27 cellular contexts compared by ENCODE assay signal in the genomic region with DNA sequence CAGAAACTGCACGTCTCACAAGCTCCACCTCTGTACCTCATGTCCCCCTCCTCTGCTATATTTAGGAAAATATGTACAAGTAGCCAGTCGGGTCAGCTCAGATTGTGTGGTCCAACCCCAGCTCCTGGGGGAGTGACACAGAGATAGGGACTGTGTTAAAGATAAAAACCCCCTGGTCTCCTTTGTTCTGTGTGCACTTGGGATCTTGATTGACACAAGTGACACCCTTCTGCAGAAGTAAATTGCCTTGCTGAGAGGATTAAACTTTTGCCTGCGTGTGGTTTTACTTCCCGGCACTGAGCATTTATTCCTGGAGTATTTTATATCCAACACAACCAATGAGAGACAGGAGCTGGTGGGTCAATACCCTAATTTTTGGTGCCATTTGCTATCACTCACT. TPM values are rescaled to one million over a fixed set of nuclear protein-coding genes. Genes with fewer than 3 reads are reported as not detected.
DNase-seq lines count a peak whose midpoint lies in the region; TF ChIP-seq lines count a peak whose summit lies in the region.
"Had no signal": no experiment of that assay in that cellular context is flagged by ENCODE, and none has a peak within 500 bp of the region (broad histone marks: within the 10 kb centered on the region; RNA-seq: fewer than 3 reads in every experiment).

No MANE protein-coding gene starts in this region.

- CTCF ChIA-PET in HEK293 (lab: Yijun Ruan, JAX): interaction anchor here (0.5 to 0.7 kb wide), 3 partner anchors 8 to 57 kb away, joined by 3 read pairs; no protein-coding TSS in a partner anchor
- CTCF ChIA-PET in activated CD4-positive, alpha-beta memory T cell treated with anti-CD3 and anti-CD28 coated beads for 36 hours (lab: Charles Lee): interaction anchor here (1.5 kb wide), 1 partner anchor 8 kb away, joined by 8 read pairs; no protein-coding TSS in a partner anchor

- no peak for TF ChIP-seq CTCF in HEK293 (tag by site-specific recombination; IDR thresholded peaks at IDR 0.05)
- no peak for TF ChIP-seq CTCF in endodermal cell (conservative IDR thresholded peaks at IDR 0.05)
- no peak for TF ChIP-seq CTCF in endothelial cell (IDR thresholded peaks at IDR 0.05; ENCODE audit: unreplicated experiment)

- H3K27ac ChIP-seq in HEK293 (ENCODE audit: extremely low read depth, low read depth, low read length) (no peak overlapping the region), endodermal cell (ENCODE audit: low read depth, low read length) (no peak overlapping the region)
- H3K27ac ChIP-seq: BLaER1 had no signal

- H3K4me1 ChIP-seq in HEK293 (ENCODE audit: control insufficient read depth, insufficient read depth, low read length) (no peaks in the 10 kb centered on the region), endodermal cell (ENCODE audit: control insufficient read depth, insufficient read depth, low read length) (peaks cover 5% of the 10 kb centered on the region)
- H3K4me1 ChIP-seq: BE2C had no signal

- intact Hi-C loops in posterior vena cava (cut with DNase I): no loop called here
- intact Hi-C loops in activated CD4-positive, alpha-beta memory T cell treated with anti-CD3 and anti-CD28 coated beads for 36 hours (cut with micrococcal nuclease): no loop called here

- H3K4me3 ChIP-seq in HEK293 (ENCODE audit: low read depth, low read length) (no peak overlapping the region), endodermal cell (ENCODE audit: low read length) (peak overlapping the region; percentile 9)
- H3K4me3 ChIP-seq: BLaER1, GM12878 had no signal

- no peak overlapping the region for H3K9ac ChIP-seq in endodermal cell (ENCODE audit: extremely low read depth, low read length, poor library complexity, severe bottlenecking)
- H3K9ac ChIP-seq: BLaER1 had no signal

- H3K4me1 Mint-ChIP-seq in endodermal cell (peaks cover 12% of the 10 kb centered on the region), endothelial cell (ENCODE audit: unreplicated experiment) (no peaks in the 10 kb centered on the region)
- peaks cover 5% of the 10 kb centered on the region for H3K4me1 Mint-ChIP-seq in activated CD4-positive, alpha-beta memory T cell treated with anti-CD3 and anti-CD28 coated beads for 36 hours (ENCODE audit: low read depth)

- H3K27me3 ChIP-seq in endodermal cell (ENCODE audit: control insufficient read depth, insufficient read depth, low read length, poor library complexity, severe bottlenecking): no peaks in the 10 kb centered on the region
- H3K27me3 ChIP-seq: BLaER1 had no signal

- H3K9me3 ChIP-seq in HEK293 (ENCODE audit: control insufficient read depth, insufficient read depth, low read depth, low read length) (no peaks in the 10 kb centered on the region), endodermal cell (ENCODE audit: control insufficient read depth, low read length) (peaks cover 19% of the 10 kb centered on the region)
- H3K9me3 ChIP-seq: BE2C had no signal

- POLR2A ChIA-PET in HEK293 (lab: Yijun Ruan, JAX): no interaction called here
- POLR2A ChIA-PET in activated CD4-positive, alpha-beta memory T cell treated with anti-CD3 and anti-CD28 coated beads for 36 hours (lab: Charles Lee): no interaction called here

- H3K27me3 Mint-ChIP-seq in endodermal cell (ENCODE audit: insufficient read depth): peaks cover 16% of the 10 kb centered on the region
- H3K27me3 Mint-ChIP-seq in activated CD4-positive, alpha-beta memory T cell treated with anti-CD3 and anti-CD28 coated beads for 36 hours: peaks cover 21% of the 10 kb centered on the region
- H3K27me3 Mint-ChIP-seq in endothelial cell (ENCODE audit: unreplicated experiment): peaks cover 6% of the 10 kb centered on the region

- H3K36me3 ChIP-seq in HEK293 (ENCODE audit: control insufficient read depth in 2 of 2, insufficient read depth in 1 of 2, low read length in 2 of 2) (no peaks in the 10 kb centered on the region), endodermal cell (ENCODE audit: control insufficient read depth, insufficient read depth, low read length) (no peaks in the 10 kb centered on the region)
- H3K36me3 ChIP-seq: BE2C, BLaER1 had no signal

- peaks cover 2% of the 10 kb centered on the region for H3K36me3 Mint-ChIP-seq in endodermal cell (ENCODE audit: low read depth)
- no peaks in the 10 kb centered on the region for H3K36me3 Mint-ChIP-seq in activated CD4-positive, alpha-beta memory T cell treated with anti-CD3 and anti-CD28 coated beads for 36 hours
- H3K36me3 Mint-ChIP-seq in endothelial cell (ENCODE audit: low read depth, unreplicated experiment): no peaks in the 10 kb centered on the region
- H3K36me3 Mint-ChIP-seq: CD14-positive monocyte; CD4-positive, CD25-positive, alpha-beta regulatory T cell had no signal

- DNase-seq in endodermal cell: no peak
- DNase-seq in posterior vena cava (ENCODE audit: low spot score): peak; percentile 3
- DNase-seq in activated CD4-positive, alpha-beta memory T cell treated with anti-CD3 and anti-CD28 coated beads for 36 hours: no peak
- DNase-seq in endothelial cell (ENCODE audit: low spot score): no peak
- DNase-seq: 8988T; ACHN; BE2C; C1 segment of cervical spinal cord; CD4-positive, alpha-beta memory T cell; CD4-positive, CD25-positive, alpha-beta regulatory T cell; CD8-positive, alpha-beta memory T cell; COR-L47; DMS 273 treated with DMSO at 0.1 percent for 48 hours; DMS153; DMS53; DMS79; DND-41; EL; GDM1 had no signal

- 99 to 100% methylated on average over 2 to 4 of the region's 4 CpGs for WGBS in endodermal cell (ENCODE audit: insufficient coverage in 1 of 2, insufficient read length in 1 of 2), 2 experiments

- H3K27ac Mint-ChIP-seq in endodermal cell (no peak overlapping the region), endothelial cell (ENCODE audit: unreplicated experiment) (no peak overlapping the region)
- H3K27ac Mint-ChIP-seq in activated CD4-positive, alpha-beta memory T cell treated with anti-CD3 and anti-CD28 coated beads for 36 hours: no peak overlapping the region
- H3K27ac Mint-ChIP-seq: CD14-positive monocyte; CD4-positive, alpha-beta memory T cell; CD4-positive, CD25-positive, alpha-beta regulatory T cell; CD8-positive, alpha-beta memory T cell had no signal

- H3K4me3 Mint-ChIP-seq in endodermal cell: no peak overlapping the region
- H3K4me3 Mint-ChIP-seq in activated CD4-positive, alpha-beta memory T cell treated with anti-CD3 and anti-CD28 coated beads for 36 hours: no peak overlapping the region
- no peak overlapping the region for H3K4me3 Mint-ChIP-seq in endothelial cell (ENCODE audit: unreplicated experiment)
- H3K4me3 Mint-ChIP-seq: CD4-positive, alpha-beta memory T cell; CD4-positive, CD25-positive, alpha-beta regulatory T cell; CD8-positive, alpha-beta memory T cell had no signal

- H3K9me3 Mint-ChIP-seq in endodermal cell (peaks cover 19% of the 10 kb centered on the region), endothelial cell (ENCODE audit: unreplicated experiment) (no peaks in the 10 kb centered on the region)
- no peaks in the 10 kb centered on the region for H3K9me3 Mint-ChIP-seq in activated CD4-positive, alpha-beta memory T cell treated with anti-CD3 and anti-CD28 coated beads for 36 hours
- H3K9me3 Mint-ChIP-seq: CD8-positive, alpha-beta memory T cell had no signal

TF ChIP-seq in HEK293, 187 proteins besides CTCF, POLR2A, EP300 and RAD21:
- no peak for TF ChIP-seq ZFP41 (tag by site-specific recombination; IDR thresholded peaks at IDR 0.05; ENCODE audit: borderline replicate concordance)
- TF ChIP-seq, protein P1, sequence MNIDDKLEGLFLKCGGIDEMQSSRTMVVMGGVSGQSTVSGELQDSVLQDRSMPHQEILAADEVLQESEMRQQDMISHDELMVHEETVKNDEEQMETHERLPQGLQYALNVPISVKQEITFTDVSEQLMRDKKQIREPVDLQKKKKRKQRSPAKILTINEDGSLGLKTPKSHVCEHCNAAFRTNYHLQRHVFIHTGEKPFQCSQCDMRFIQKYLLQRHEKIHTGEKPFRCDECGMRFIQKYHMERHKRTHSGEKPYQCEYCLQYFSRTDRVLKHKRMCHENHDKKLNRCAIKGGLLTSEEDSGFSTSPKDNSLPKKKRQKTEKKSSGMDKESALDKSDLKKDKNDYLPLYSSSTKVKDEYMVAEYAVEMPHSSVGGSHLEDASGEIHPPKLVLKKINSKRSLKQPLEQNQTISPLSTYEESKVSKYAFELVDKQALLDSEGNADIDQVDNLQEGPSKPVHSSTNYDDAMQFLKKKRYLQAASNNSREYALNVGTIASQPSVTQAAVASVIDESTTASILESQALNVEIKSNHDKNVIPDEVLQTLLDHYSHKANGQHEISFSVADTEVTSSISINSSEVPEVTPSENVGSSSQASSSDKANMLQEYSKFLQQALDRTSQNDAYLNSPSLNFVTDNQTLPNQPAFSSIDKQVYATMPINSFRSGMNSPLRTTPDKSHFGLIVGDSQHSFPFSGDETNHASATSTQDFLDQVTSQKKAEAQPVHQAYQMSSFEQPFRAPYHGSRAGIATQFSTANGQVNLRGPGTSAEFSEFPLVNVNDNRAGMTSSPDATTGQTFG (tag by site-specific recombination; IDR thresholded peaks at IDR 0.05; ENCODE audit: borderline replicate concordance): no peak
- no peak for TF ChIP-seq FEZF1 (tag by site-specific recombination; IDR thresholded peaks at IDR 0.05)
- peak; percentile 52 for TF ChIP-seq SETDB1 (IDR thresholded peaks at IDR 0.05; ENCODE audit: insufficient read length, low read length)
- TF ChIP-seq SP7 (tag by site-specific recombination; IDR thresholded peaks at IDR 0.05): no peak
- TF ChIP-seq ZBTB8A (tag by site-specific recombination; IDR thresholded peaks at IDR 0.05): no peak
- TF ChIP-seq GFI1B (tag by site-specific recombination; IDR thresholded peaks at IDR 0.05): no peak
TF ChIP-seq in HEK293: peak in this region for 1.

RNA-seq across cellular contexts. Expression of gene TLE7, which starts 37.5 kb away (rescaled TPM):
- total RNA-seq in endodermal cell (under 1 TPM; 0.22 to 0.24 TPM), posterior vena cava (not detected), endothelial cell (ENCODE audit: unreplicated experiment) (not detected)
- polyA plus RNA-seq in endodermal cell (2013, experiment 1 of 2): not detected
- polyA plus RNA-seq in endodermal cell (2013, experiment 2 of 2): not detected
- not detected for total RNA-seq in activated CD4-positive, alpha-beta memory T cell treated with anti-CD3 and anti-CD28 coated beads for 36 hours
- total RNA-seq: A673; CD4-positive, alpha-beta memory T cell; CD4-positive, CD25-positive, alpha-beta regulatory T cell; CD8-positive, alpha-beta memory T cell; Daoy; G401; GM12878 had no signal
- polyA plus RNA-seq: AG04450; CD14-positive monocyte; CD4-positive, alpha-beta memory T cell; CD4-positive, CD25-positive, alpha-beta regulatory T cell; CD8-positive, alpha-beta memory T cell; GM12878 had no signal

RNA-seq across cellular contexts. Expression of gene CALB2, which starts 45.8 kb away (rescaled TPM):
- total RNA-seq in endodermal cell (1 to 10 TPM in 1 of 2 donors, not detected in 1; 1.8 TPM), posterior vena cava (1 to 10 TPM in 1 of 2 donors, under 1 TPM in 1; 0.62 to 1.2 TPM), endothelial cell (ENCODE audit: unreplicated experiment) (12.9 TPM)
- polyA plus RNA-seq in endodermal cell (2013, experiment 1 of 2): 5.6 TPM
- 7.4 TPM for polyA plus RNA-seq in endodermal cell (2013, experiment 2 of 2)
- total RNA-seq in activated CD4-positive, alpha-beta memory T cell treated with anti-CD3 and anti-CD28 coated beads for 36 hours: not detected
- total RNA-seq: A673; CD4-positive, alpha-beta memory T cell; CD4-positive, CD25-positive, alpha-beta regulatory T cell; CD8-positive, alpha-beta memory T cell; GM12878 had no signal
- polyA plus RNA-seq: CD14-positive monocyte; CD4-positive, alpha-beta memory T cell; CD4-positive, CD25-positive, alpha-beta regulatory T cell; CD8-positive, alpha-beta memory T cell; GM12878 had no signal

RNA-seq across cellular contexts. Expression of gene ZNF23, which starts 57.7 kb away (rescaled TPM):
- total RNA-seq in endodermal cell (10 to 100 TPM in 1 of 2 donors, 1 to 10 TPM in 1; 9.4 to 13.6 TPM), posterior vena cava (10 to 100 TPM in 1 of 2 donors, 1 to 10 TPM in 1; 10.0 to 10.5 TPM), endothelial cell (ENCODE audit: unreplicated experiment) (8.3 TPM)
- 11.8 TPM for polyA plus RNA-seq in endodermal cell (2013, experiment 1 of 2)
- polyA plus RNA-seq in endodermal cell (2013, experiment 2 of 2): 10.8 TPM
- 1 to 10 TPM; 5.7 to 8.5 TPM for total RNA-seq in activated CD4-positive, alpha-beta memory T cell treated with anti-CD3 and anti-CD28 coated beads for 36 hours
